1 cellular context compared by ENCODE assay signal in genomic region chr11:134843020-134843419, GRCh38.
TF ChIP-seq lines count a peak whose summit lies in the region.

No MANE protein-coding gene starts in this region.

TF ChIP-seq in H1, 55 proteins besides CTCF, POLR2A, EP300 and RAD21 (continued from another document):
- no peak for TF ChIP-seq GABPA (IDR thresholded peaks at IDR 0.05; ENCODE audit: borderline replicate concordance, insufficient read depth, low read length)
- TF ChIP-seq CEBPB (IDR thresholded peaks at IDR 0.05; ENCODE audit: low read depth, low read length): no peak
- no peak for TF ChIP-seq CTBP2 (IDR thresholded peaks at IDR 0.05; ENCODE audit: borderline replicate concordance, insufficient read depth, insufficient read length, low read length)
- TF ChIP-seq KDM5A (IDR thresholded peaks at IDR 0.05; ENCODE audit: low read length): no peak
